In genomic region chr11:107916671-107917241, GRCh38 we compare ENCODE assay signal across 8 cellular contexts. TPM values are rescaled to one million over a fixed set of nuclear protein-coding genes. Genes with fewer than 3 reads are reported as not detected.
A peak's percentile ranks its signal among the peaks of the same experiment; 100 is the strongest.
DNase-seq lines count a peak whose midpoint lies in the region; ATAC-seq and TF ChIP-seq lines count a peak whose summit lies in the region.

No MANE protein-coding gene starts in this region.

- no peaks in the 10 kb centered on the region for H3K4me1 ChIP-seq in BE2C

- POLR2A ChIA-PET in activated CD4-positive, alpha-beta T cell treated with anti-CD3 and anti-CD28 coated beads for 36 hours (lab: Charles Lee): no interaction called here

- TF ChIP-seq CTCF in epithelial cell of esophagus (IDR thresholded peaks at IDR 0.05; ENCODE audit: insufficient read depth, low read depth, low read length, missing control alignments) (peak; percentile 59), BE2C (IDR thresholded peaks at IDR 0.05; ENCODE audit: low read depth, low read length) (no peak)

- H3K36me3 ChIP-seq in BE2C: no peaks in the 10 kb centered on the region

- no peak overlapping the region for H3K27ac Mint-ChIP-seq in activated CD4-positive, alpha-beta T cell treated with anti-CD3 and anti-CD28 coated beads for 36 hours
- H3K27ac Mint-ChIP-seq in activated CD4-positive, alpha-beta T cell treated with anti-CD3 and anti-CD28 coated beads, Interleukin-2, amount 10 ng/mL, durations not matched to agents 24 days and 14 days: no peak overlapping the region
- no peak overlapping the region for H3K27ac Mint-ChIP-seq in T-helper 17 cell

- no peak overlapping the region for H3K4me3 ChIP-seq in epithelial cell of esophagus (ENCODE audit: low read length)
- no peak overlapping the region for H3K4me3 ChIP-seq in BE2C (ENCODE audit: low read depth, low read length)

- no peak overlapping the region for H3K4me3 Mint-ChIP-seq in activated CD4-positive, alpha-beta T cell treated with anti-CD3 and anti-CD28 coated beads for 36 hours
- H3K4me3 Mint-ChIP-seq in activated CD4-positive, alpha-beta T cell treated with anti-CD3 and anti-CD28 coated beads, Interleukin-2, amount 10 ng/mL, durations not matched to agents 24 days and 14 days: no peak overlapping the region
- no peak overlapping the region for H3K4me3 Mint-ChIP-seq in T-helper 17 cell

- peaks cover 2% of the 10 kb centered on the region for H3K27me3 Mint-ChIP-seq in activated CD4-positive, alpha-beta T cell treated with anti-CD3 and anti-CD28 coated beads for 36 hours
- no peaks in the 10 kb centered on the region for H3K27me3 Mint-ChIP-seq in activated CD4-positive, alpha-beta T cell treated with anti-CD3 and anti-CD28 coated beads, Interleukin-2, amount 10 ng/mL, durations not matched to agents 24 days and 14 days
- H3K27me3 Mint-ChIP-seq in T-helper 17 cell: peaks cover 24% of the 10 kb centered on the region

- H3K9me3 ChIP-seq in T-helper 17 cell (ENCODE audit: control insufficient read depth, low read length, poor library complexity, severe bottlenecking): no peaks in the 10 kb centered on the region
- H3K9me3 ChIP-seq in BE2C: no peaks in the 10 kb centered on the region

- peak; percentile 68 for DNase-seq in activated CD4-positive, alpha-beta T cell treated with anti-CD3 and anti-CD28 coated beads for 36 hours
- DNase-seq in activated CD4-positive, alpha-beta T cell treated with anti-CD3 and anti-CD28 coated beads, Interleukin-2, amount 10 ng/mL, durations not matched to agents 24 days and 14 days: no peak
- DNase-seq in T-helper 17 cell: peak; percentile 16 to 30 (median 16)
- peak; percentile 37 for DNase-seq in epithelial cell of esophagus (ENCODE audit: low read depth)
- DNase-seq in stimulated activated CD4-positive, alpha-beta T cell treated with anti-CD3 and anti-CD28 coated beads, Interleukin-2, amount 100 ng/mL, for 48 hours: peak; percentile 15 to 21
- DNase-seq in BE2C: no peak

- no peaks in the 10 kb centered on the region for H3K36me3 Mint-ChIP-seq in activated CD4-positive, alpha-beta T cell treated with anti-CD3 and anti-CD28 coated beads for 36 hours (ENCODE audit: low read depth)
- H3K36me3 Mint-ChIP-seq in activated CD4-positive, alpha-beta T cell treated with anti-CD3 and anti-CD28 coated beads, Interleukin-2, amount 10 ng/mL, durations not matched to agents 24 days and 14 days (ENCODE audit: low read depth): no peaks in the 10 kb centered on the region
- no peaks in the 10 kb centered on the region for H3K36me3 Mint-ChIP-seq in T-helper 17 cell (ENCODE audit: low read depth)

- H3K27me3 ChIP-seq in BE2C: no peaks in the 10 kb centered on the region

- ATAC-seq in activated CD4-positive, alpha-beta T cell treated with anti-CD3 and anti-CD28 coated beads for 36 hours: peak; percentile 42
- ATAC-seq in HG03354 (IDR thresholded peaks at IDR 0.05; ENCODE audit: poor library complexity, severe bottlenecking, unreplicated experiment) (peak; percentile 67), T-helper 17 cell (peak; percentile 53), HG02610 (IDR thresholded peaks at IDR 0.05; ENCODE audit: unreplicated experiment) (no peak)

- no peaks in the 10 kb centered on the region for H3K9me3 Mint-ChIP-seq in activated CD4-positive, alpha-beta T cell treated with anti-CD3 and anti-CD28 coated beads for 36 hours (ENCODE audit: low read depth)
- no peaks in the 10 kb centered on the region for H3K9me3 Mint-ChIP-seq in activated CD4-positive, alpha-beta T cell treated with anti-CD3 and anti-CD28 coated beads, Interleukin-2, amount 10 ng/mL, durations not matched to agents 24 days and 14 days

- CTCF ChIA-PET in activated CD4-positive, alpha-beta T cell treated with anti-CD3 and anti-CD28 coated beads for 36 hours (lab: Charles Lee): interaction anchor here (0.5 to 1.8 kb wide), 10 partner anchors 9 to 328 kb away, joined by 3 to 4 read pairs (median 3); no protein-coding TSS in a partner anchor

- H3K4me1 Mint-ChIP-seq in activated CD4-positive, alpha-beta T cell treated with anti-CD3 and anti-CD28 coated beads for 36 hours: no peaks in the 10 kb centered on the region
- no peaks in the 10 kb centered on the region for H3K4me1 Mint-ChIP-seq in activated CD4-positive, alpha-beta T cell treated with anti-CD3 and anti-CD28 coated beads, Interleukin-2, amount 10 ng/mL, durations not matched to agents 24 days and 14 days
- H3K4me1 Mint-ChIP-seq in T-helper 17 cell: no peaks in the 10 kb centered on the region

- intact Hi-C loops in activated CD4-positive, alpha-beta T cell treated with anti-CD3 and anti-CD28 coated beads for 36 hours (cut with DNase I, micrococcal nuclease): loop anchor here in 1 of 2 experiments (1.0 kb wide), 1 partner anchor 739 kb away; no protein-coding TSS in a partner anchor
- intact Hi-C loops in activated CD4-positive, alpha-beta T cell treated with anti-CD3 and anti-CD28 coated beads, Interleukin-2, amount 10 ng/mL, durations not matched to agents 24 days and 14 days (cut with micrococcal nuclease): no loop called here

RNA-seq across cellular contexts. Expression of gene RAB39A, which starts 11.5 kb away (rescaled TPM):
- total RNA-seq in activated CD4-positive, alpha-beta T cell treated with anti-CD3 and anti-CD28 coated beads for 36 hours: under 1 TPM; 0.12 to 0.16 TPM
- total RNA-seq in activated CD4-positive, alpha-beta T cell treated with anti-CD3 and anti-CD28 coated beads, Interleukin-2, amount 10 ng/mL, durations not matched to agents 24 days and 14 days: not detected in 2 replicates
- total RNA-seq in T-helper 17 cell: under 1 TPM in 1 of 2 donors, not detected in 1; 0.20 TPM
- 15.5 TPM for polyA plus RNA-seq in BE2C (2012; ENCODE audit: insufficient read depth, insufficient read length, low read depth)

RNA-seq across cellular contexts. Expression of gene SLC35F2, which starts 58.2 kb away (rescaled TPM):
- 10 to 100 TPM; 24.5 to 25.5 TPM for total RNA-seq in activated CD4-positive, alpha-beta T cell treated with anti-CD3 and anti-CD28 coated beads for 36 hours
- 31.9 and 35.1 TPM in 2 replicates for total RNA-seq in activated CD4-positive, alpha-beta T cell treated with anti-CD3 and anti-CD28 coated beads, Interleukin-2, amount 10 ng/mL, durations not matched to agents 24 days and 14 days
- total RNA-seq in T-helper 17 cell: 1 to 10 TPM; 7.3 to 9.1 TPM
- 7.6 TPM for polyA plus RNA-seq in BE2C (2012; ENCODE audit: insufficient read depth, insufficient read length, low read depth)

Comparison
In these comparisons a context has a peak if more than half of its experiments do, and no peak if none do; other contexts are left out.
1. DNase-seq: peak in activated CD4-positive, alpha-beta T cell treated with anti-CD3 and anti-CD28 coated beads for 36 hours (single experiment), T-helper 17 cell (3 of 3), epithelial cell of esophagus (single experiment) and stimulated activated CD4-positive, alpha-beta T cell treated with anti-CD3 and anti-CD28 coated beads, Interleukin-2, amount 100 ng/mL, for 48 hours (2 of 2); none in activated CD4-positive, alpha-beta T cell treated with anti-CD3 and anti-CD28 coated beads, Interleukin-2, amount 10 ng/mL, durations not matched to agents 24 days and 14 days (single experiment) and BE2C (single experiment).